1 cellular context compared by ENCODE assay signal in the genomic region with DNA sequence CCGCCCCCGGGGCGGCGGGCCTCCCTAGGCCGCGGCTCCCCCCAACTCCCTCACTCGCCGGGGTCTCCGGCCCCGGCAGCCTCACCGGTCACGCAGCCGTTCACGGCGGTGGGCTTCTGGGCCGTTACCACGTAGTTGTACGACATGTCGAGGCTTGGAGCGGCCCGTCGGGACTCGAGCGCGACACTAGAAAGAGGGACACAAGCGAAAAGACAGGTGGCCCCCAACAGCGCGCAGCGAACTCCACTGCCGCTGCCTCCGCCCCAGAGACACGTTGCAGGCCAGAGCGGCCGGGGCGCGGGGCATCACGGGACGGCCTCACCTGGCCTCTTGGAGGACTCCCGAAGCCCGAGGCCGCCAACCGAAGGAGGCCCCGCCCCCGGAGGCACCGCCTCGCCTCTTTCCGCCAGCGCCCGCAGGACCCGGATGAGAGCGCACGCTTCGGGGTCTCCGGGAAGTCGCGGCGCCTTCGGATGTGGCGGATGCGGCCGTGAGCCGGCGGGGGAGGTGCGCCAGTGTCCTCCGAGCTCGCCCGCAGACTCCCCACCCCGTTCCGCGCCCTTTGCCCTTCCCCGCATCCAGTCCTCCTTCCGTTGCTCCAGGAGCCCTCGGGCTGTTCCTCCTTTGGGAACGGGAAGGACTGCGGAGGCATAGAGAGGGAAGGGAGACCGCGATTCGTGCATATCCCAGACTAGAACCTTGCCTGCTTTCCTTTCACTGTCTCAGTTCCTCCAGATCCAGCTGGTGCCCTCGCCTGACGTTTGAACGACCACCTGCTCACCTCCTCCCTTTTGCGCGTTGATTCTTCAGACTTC.
A peak's percentile ranks its signal among the peaks of the same experiment; 100 is the strongest.
TF ChIP-seq lines count a peak whose summit lies in the region.

A gene (minus strand): TSS at position 283 of the 815 bp plus-strand sequence. CDS start 137 bp downstream, at position 146.
A gene with protein sequence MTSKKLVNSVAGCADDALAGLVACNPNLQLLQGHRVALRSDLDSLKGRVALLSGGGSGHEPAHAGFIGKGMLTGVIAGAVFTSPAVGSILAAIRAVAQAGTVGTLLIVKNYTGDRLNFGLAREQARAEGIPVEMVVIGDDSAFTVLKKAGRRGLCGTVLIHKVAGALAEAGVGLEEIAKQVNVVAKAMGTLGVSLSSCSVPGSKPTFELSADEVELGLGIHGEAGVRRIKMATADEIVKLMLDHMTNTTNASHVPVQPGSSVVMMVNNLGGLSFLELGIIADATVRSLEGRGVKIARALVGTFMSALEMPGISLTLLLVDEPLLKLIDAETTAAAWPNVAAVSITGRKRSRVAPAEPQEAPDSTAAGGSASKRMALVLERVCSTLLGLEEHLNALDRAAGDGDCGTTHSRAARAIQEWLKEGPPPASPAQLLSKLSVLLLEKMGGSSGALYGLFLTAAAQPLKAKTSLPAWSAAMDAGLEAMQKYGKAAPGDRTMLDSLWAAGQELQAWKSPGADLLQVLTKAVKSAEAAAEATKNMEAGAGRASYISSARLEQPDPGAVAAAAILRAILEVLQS (plus strand): TSS at position 406 of the 815 bp plus-strand sequence. CDS start 1,501 bp downstream, outside the sequence.

TF ChIP-seq in K562, 482 proteins besides CTCF, POLR2A, EP300 and RAD21 (continued from another document and continues in another):
- no peak for TF ChIP-seq GATAD2B (IDR thresholded peaks at IDR 0.05; ENCODE audit: borderline replicate concordance)
- TF ChIP-seq SRF (CRISPR knock-in tag; IDR thresholded peaks at IDR 0.05): peak in 1 of 2 experiments; percentile 75; a peak in 1 of 4 replicates
- TF ChIP-seq, protein P1, sequence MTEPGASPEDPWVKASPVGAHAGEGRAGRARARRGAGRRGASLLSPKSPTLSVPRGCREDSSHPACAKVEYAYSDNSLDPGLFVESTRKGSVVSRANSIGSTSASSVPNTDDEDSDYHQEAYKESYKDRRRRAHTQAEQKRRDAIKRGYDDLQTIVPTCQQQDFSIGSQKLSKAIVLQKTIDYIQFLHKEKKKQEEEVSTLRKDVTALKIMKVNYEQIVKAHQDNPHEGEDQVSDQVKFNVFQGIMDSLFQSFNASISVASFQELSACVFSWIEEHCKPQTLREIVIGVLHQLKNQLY (CRISPR knock-in tag; conservative IDR thresholded peaks at IDR 0.05): no peak
- peak; percentile 100 for TF ChIP-seq POLR2G (IDR thresholded peaks at IDR 0.05; ENCODE audit: low read depth, low read length)
- no peak for TF ChIP-seq ZSCAN29 (IDR thresholded peaks at IDR 0.05)
- TF ChIP-seq, protein P2, sequence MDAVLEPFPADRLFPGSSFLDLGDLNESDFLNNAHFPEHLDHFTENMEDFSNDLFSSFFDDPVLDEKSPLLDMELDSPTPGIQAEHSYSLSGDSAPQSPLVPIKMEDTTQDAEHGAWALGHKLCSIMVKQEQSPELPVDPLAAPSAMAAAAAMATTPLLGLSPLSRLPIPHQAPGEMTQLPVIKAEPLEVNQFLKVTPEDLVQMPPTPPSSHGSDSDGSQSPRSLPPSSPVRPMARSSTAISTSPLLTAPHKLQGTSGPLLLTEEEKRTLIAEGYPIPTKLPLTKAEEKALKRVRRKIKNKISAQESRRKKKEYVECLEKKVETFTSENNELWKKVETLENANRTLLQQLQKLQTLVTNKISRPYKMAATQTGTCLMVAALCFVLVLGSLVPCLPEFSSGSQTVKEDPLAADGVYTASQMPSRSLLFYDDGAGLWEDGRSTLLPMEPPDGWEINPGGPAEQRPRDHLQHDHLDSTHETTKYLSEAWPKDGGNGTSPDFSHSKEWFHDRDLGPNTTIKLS (IDR thresholded peaks at IDR 0.05; ENCODE audit: borderline replicate concordance, low read depth): peak; percentile 96
- no peak for TF ChIP-seq RBM17 (IDR thresholded peaks at IDR 0.05; ENCODE audit: borderline replicate concordance, low read depth, low read length)
- TF ChIP-seq ZNF766 (CRISPR knock-in tag; conservative IDR thresholded peaks at IDR 0.05): 0 out of 2 replicates have a peak, but pooled peaks have one; percentile 42
- TF ChIP-seq, protein P3, sequence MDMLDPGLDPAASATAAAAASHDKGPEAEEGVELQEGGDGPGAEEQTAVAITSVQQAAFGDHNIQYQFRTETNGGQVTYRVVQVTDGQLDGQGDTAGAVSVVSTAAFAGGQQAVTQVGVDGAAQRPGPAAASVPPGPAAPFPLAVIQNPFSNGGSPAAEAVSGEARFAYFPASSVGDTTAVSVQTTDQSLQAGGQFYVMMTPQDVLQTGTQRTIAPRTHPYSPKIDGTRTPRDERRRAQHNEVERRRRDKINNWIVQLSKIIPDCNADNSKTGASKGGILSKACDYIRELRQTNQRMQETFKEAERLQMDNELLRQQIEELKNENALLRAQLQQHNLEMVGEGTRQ (CRISPR knock-in tag; IDR thresholded peaks at IDR 0.05): no peak
- no peak for TF ChIP-seq DACH1 (IDR thresholded peaks at IDR 0.05; ENCODE audit: partially characterized antibody)
- no peak for TF ChIP-seq ZBTB8A (IDR thresholded peaks at IDR 0.05; ENCODE audit: partially characterized antibody)
- TF ChIP-seq ZEB2 (IDR thresholded peaks at IDR 0.05): no peak
- TF ChIP-seq FOXJ3 (CRISPR knock-in tag; IDR thresholded peaks at IDR 0.05): no peak
- TF ChIP-seq, protein P4, sequence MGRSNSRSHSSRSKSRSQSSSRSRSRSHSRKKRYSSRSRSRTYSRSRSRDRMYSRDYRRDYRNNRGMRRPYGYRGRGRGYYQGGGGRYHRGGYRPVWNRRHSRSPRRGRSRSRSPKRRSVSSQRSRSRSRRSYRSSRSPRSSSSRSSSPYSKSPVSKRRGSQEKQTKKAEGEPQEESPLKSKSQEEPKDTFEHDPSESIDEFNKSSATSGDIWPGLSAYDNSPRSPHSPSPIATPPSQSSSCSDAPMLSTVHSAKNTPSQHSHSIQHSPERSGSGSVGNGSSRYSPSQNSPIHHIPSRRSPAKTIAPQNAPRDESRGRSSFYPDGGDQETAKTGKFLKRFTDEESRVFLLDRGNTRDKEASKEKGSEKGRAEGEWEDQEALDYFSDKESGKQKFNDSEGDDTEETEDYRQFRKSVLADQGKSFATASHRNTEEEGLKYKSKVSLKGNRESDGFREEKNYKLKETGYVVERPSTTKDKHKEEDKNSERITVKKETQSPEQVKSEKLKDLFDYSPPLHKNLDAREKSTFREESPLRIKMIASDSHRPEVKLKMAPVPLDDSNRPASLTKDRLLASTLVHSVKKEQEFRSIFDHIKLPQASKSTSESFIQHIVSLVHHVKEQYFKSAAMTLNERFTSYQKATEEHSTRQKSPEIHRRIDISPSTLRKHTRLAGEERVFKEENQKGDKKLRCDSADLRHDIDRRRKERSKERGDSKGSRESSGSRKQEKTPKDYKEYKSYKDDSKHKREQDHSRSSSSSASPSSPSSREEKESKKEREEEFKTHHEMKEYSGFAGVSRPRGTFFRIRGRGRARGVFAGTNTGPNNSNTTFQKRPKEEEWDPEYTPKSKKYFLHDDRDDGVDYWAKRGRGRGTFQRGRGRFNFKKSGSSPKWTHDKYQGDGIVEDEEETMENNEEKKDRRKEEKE (IDR thresholded peaks at IDR 0.05; ENCODE audit: borderline replicate concordance in 1 of 2, control insufficient read depth in 1 of 2, low read depth in 2 of 2, low read length in 1 of 2): no peak
- TF ChIP-seq, protein P5, sequence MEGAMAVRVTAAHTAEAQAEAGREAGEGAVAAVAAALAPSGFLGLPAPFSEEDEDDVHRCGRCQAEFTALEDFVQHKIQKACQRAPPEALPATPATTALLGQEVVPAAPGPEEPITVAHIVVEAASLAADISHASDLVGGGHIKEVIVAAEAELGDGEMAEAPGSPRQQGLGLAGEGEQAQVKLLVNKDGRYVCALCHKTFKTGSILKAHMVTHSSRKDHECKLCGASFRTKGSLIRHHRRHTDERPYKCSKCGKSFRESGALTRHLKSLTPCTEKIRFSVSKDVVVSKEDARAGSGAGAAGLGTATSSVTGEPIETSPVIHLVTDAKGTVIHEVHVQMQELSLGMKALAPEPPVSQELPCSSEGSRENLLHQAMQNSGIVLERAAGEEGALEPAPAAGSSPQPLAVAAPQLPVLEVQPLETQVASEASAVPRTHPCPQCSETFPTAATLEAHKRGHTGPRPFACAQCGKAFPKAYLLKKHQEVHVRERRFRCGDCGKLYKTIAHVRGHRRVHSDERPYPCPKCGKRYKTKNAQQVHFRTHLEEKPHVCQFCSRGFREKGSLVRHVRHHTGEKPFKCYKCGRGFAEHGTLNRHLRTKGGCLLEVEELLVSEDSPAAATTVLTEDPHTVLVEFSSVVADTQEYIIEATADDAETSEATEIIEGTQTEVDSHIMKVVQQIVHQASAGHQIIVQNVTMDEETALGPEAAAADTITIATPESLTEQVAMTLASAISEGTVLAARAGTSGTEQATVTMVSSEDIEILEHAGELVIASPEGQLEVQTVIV (CRISPR knock-in tag; IDR thresholded peaks at IDR 0.05; ENCODE audit: borderline replicate concordance): no peak
- TF ChIP-seq, protein P6, sequence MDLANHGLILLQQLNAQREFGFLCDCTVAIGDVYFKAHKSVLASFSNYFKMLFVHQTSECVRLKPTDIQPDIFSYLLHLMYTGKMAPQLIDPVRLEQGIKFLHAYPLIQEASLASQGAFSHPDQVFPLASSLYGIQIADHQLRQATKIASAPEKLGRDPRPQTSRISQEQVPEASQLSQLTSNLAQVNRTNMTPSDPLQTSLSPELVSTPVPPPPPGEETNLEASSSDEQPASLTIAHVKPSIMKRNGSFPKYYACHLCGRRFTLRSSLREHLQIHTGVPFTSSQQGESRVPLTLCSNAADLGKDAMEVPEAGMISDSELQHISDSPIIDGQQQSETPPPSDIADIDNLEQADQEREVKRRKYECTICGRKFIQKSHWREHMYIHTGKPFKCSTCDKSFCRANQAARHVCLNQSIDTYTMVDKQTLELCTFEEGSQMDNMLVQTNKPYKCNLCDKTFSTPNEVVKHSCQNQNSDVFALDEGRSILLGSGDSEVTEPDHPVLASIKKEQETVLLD (IDR thresholded peaks at IDR 0.05): 0 out of 2 replicates have a peak, but pooled peaks have one; percentile 10
- TF ChIP-seq ZNF584 (CRISPR knock-in tag; IDR thresholded peaks at IDR 0.05; ENCODE audit: low read depth): no peak
- TF ChIP-seq MTA2 (IDR thresholded peaks at IDR 0.05; ENCODE audit: low read depth): no peak
- TF ChIP-seq NFYB (IDR thresholded peaks at IDR 0.05; ENCODE audit: extremely low read depth, insufficient read length): no peak
- TF ChIP-seq GTF2A2 (tag; IDR thresholded peaks at IDR 0.05): no peak
- TF ChIP-seq, protein P7, sequence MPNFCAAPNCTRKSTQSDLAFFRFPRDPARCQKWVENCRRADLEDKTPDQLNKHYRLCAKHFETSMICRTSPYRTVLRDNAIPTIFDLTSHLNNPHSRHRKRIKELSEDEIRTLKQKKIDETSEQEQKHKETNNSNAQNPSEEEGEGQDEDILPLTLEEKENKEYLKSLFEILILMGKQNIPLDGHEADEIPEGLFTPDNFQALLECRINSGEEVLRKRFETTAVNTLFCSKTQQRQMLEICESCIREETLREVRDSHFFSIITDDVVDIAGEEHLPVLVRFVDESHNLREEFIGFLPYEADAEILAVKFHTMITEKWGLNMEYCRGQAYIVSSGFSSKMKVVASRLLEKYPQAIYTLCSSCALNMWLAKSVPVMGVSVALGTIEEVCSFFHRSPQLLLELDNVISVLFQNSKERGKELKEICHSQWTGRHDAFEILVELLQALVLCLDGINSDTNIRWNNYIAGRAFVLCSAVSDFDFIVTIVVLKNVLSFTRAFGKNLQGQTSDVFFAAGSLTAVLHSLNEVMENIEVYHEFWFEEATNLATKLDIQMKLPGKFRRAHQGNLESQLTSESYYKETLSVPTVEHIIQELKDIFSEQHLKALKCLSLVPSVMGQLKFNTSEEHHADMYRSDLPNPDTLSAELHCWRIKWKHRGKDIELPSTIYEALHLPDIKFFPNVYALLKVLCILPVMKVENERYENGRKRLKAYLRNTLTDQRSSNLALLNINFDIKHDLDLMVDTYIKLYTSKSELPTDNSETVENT (CRISPR knock-in tag; IDR thresholded peaks at IDR 0.05): peak; percentile 92
- no peak for TF ChIP-seq ZC3H4 (CRISPR knock-in tag; IDR thresholded peaks at IDR 0.05; ENCODE audit: borderline replicate concordance)
- TF ChIP-seq PHTF2 (CRISPR knock-in tag; IDR thresholded peaks at IDR 0.05): no peak
- TF ChIP-seq ZNF143 (CRISPR knock-in tag; IDR thresholded peaks at IDR 0.05): peak; percentile 85
- TF ChIP-seq ZNF232 (CRISPR knock-in tag; IDR thresholded peaks at IDR 0.05): no peak
- TF ChIP-seq BRCA1 (IDR thresholded peaks at IDR 0.05): no peak
- no peak for TF ChIP-seq BRCA1 (CRISPR knock-in tag; IDR thresholded peaks at IDR 0.05)
- TF ChIP-seq ATF1 (CRISPR knock-in tag; IDR thresholded peaks at IDR 0.05): no peak
- peak; percentile 58; the same call in 1 of the 2 replicates for TF ChIP-seq ATF1 (tag; IDR thresholded peaks at IDR 0.05)
- TF ChIP-seq TGIF2 (CRISPR knock-in tag; IDR thresholded peaks at IDR 0.05): 0 out of 2 replicates have a peak, but pooled peaks have one; percentile 45
- TF ChIP-seq KDM2B (CRISPR knock-in tag; IDR thresholded peaks at IDR 0.05): peak; percentile 84; the same call in 1 of the 2 replicates
- TF ChIP-seq ZNF785 (CRISPR knock-in tag; IDR thresholded peaks at IDR 0.05): no peak
- TF ChIP-seq IFI16 (CRISPR knock-in tag; IDR thresholded peaks at IDR 0.05): no peak
- no peak; the same call in 1 of the 2 replicates for TF ChIP-seq ZNF24 (IDR thresholded peaks at IDR 0.05)
- no peak; the same call in 1 of the 2 replicates for TF ChIP-seq KLF1 (tag; IDR thresholded peaks at IDR 0.05)
- TF ChIP-seq, protein P8, sequence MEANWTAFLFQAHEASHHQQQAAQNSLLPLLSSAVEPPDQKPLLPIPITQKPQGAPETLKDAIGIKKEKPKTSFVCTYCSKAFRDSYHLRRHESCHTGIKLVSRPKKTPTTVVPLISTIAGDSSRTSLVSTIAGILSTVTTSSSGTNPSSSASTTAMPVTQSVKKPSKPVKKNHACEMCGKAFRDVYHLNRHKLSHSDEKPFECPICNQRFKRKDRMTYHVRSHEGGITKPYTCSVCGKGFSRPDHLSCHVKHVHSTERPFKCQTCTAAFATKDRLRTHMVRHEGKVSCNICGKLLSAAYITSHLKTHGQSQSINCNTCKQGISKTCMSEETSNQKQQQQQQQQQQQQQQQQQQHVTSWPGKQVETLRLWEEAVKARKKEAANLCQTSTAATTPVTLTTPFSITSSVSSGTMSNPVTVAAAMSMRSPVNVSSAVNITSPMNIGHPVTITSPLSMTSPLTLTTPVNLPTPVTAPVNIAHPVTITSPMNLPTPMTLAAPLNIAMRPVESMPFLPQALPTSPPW (CRISPR knock-in tag; IDR thresholded peaks at IDR 0.05): peak; percentile 47; the same call in 1 of the 2 replicates
- TF ChIP-seq, protein P9, sequence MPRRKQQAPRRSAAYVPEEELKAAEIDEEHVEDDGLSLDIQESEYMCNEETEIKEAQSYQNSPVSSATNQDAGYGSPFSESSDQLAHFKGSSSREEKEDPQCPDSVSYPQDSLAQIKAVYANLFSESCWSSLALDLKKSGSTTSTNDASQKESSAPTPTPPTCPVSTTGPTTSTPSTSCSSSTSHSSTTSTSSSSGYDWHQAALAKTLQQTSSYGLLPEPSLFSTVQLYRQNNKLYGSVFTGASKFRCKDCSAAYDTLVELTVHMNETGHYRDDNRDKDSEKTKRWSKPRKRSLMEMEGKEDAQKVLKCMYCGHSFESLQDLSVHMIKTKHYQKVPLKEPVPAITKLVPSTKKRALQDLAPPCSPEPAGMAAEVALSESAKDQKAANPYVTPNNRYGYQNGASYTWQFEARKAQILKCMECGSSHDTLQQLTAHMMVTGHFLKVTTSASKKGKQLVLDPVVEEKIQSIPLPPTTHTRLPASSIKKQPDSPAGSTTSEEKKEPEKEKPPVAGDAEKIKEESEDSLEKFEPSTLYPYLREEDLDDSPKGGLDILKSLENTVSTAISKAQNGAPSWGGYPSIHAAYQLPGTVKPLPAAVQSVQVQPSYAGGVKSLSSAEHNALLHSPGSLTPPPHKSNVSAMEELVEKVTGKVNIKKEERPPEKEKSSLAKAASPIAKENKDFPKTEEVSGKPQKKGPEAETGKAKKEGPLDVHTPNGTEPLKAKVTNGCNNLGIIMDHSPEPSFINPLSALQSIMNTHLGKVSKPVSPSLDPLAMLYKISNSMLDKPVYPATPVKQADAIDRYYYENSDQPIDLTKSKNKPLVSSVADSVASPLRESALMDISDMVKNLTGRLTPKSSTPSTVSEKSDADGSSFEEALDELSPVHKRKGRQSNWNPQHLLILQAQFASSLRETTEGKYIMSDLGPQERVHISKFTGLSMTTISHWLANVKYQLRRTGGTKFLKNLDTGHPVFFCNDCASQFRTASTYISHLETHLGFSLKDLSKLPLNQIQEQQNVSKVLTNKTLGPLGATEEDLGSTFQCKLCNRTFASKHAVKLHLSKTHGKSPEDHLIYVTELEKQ (CRISPR knock-in tag; IDR thresholded peaks at IDR 0.05): no peak
